21 cellular contexts compared by ENCODE assay signal in genomic region chr18:35826477-35826876, GRCh38.
A peak's percentile ranks its signal among the peaks of the same experiment; 100 is the strongest.
DNase-seq lines count a peak whose midpoint lies in the region; ATAC-seq, FAIRE-seq and TF ChIP-seq lines count a peak whose summit lies in the region.
"Had no signal": no experiment of that assay in that cellular context is flagged by ENCODE, and none has a peak within 500 bp of the region (broad histone marks: within the 10 kb centered on the region; RNA-seq: fewer than 3 reads in every experiment).

No MANE protein-coding gene starts in this region.

- DNase-seq in GM23338 (ENCODE audit: low spot score): no peak
- no peak for DNase-seq in H1 (ENCODE audit: low read depth in 1 of 2, low spot score in 2 of 2)
- DNase-seq in activated T-helper 1 cell treated with anti-CD3 and anti-CD28 coated beads, Interleukin-12 subunit alpha, Interleukin-12 subunit beta, Interleukin-2, Interleukin-4 antibody, amounts not matched to agents 30 ng/mL and 10 ng/mL and 1 ng/mL, durations not matched to agents 14 hours and 24 hours and 36 hours (ENCODE audit: low spot score): no peak
- DNase-seq in activated CD4-positive, alpha-beta memory T cell treated with anti-CD3 and anti-CD28 coated beads, Interleukin-2, amount 10 ng/mL, durations not matched to agents 7 days and 5 days: no peak
- DNase-seq: CD4-positive, alpha-beta memory T cell; DMS153; GDM1; GM23248; IMR-90; NCI-H1048; NCI-H2081; NCI-H510A treated with DMSO at 0.1 percent for 48 hours; NCI-H774; PC-3; RPMI8226; SJCRH30 had no signal

- peak overlapping the region; percentile 99 for H2BK5ac ChIP-seq in H1 (ENCODE audit: low read depth, low read length)

- POLR2A ChIA-PET in H1 (lab: Charles Lee; ENCODE audit: partially characterized antibody): interaction anchor here (0.8 to 4.2 kb wide), 5 partner anchors 9 to 28 kb away, joined by 3 to 54 read pairs (median 12); no protein-coding TSS in a partner anchor
- POLR2A ChIA-PET in activated CD4-positive, alpha-beta memory T cell treated with anti-CD3 and anti-CD28 coated beads, Interleukin-2, amount 10 ng/mL, durations not matched to agents 7 days and 5 days (lab: Charles Lee): no interaction called here

- H2BK12ac ChIP-seq in H1 (ENCODE audit: low read depth, low read length): peak overlapping the region; percentile 98

- H3K9me3 ChIP-seq in HUES64 (ENCODE audit: insufficient read depth, low read depth, low read length): peaks cover 8% of the 10 kb centered on the region
- peaks cover 15 to 20% of the 10 kb centered on the region in 2 experiments for H3K9me3 ChIP-seq in H1 (ENCODE audit: insufficient read depth in 2 of 2, low read depth in 1 of 2, low read length in 1 of 2)
- peaks cover 7% of the 10 kb centered on the region; the same call in 1 of the 2 replicates for H3K9me3 ChIP-seq in iPS-20b (ENCODE audit: insufficient read depth, low read depth, low read length)
- H3K9me3 ChIP-seq: SJCRH30 had no signal

- H4K8ac ChIP-seq in H1 (ENCODE audit: extremely low read depth, insufficient read depth, low read length): no peak overlapping the region

- no peak for TF ChIP-seq EP300 in H1 (IDR thresholded peaks at IDR 0.05; ENCODE audit: borderline replicate concordance in 1 of 2, low read depth in 2 of 2, low read length in 2 of 2)

- peak overlapping the region; percentile 99 for H4K5ac ChIP-seq in H1 (ENCODE audit: insufficient read length, low read depth, low read length)

- CTCF ChIA-PET in H1 (lab: Charles Lee; ENCODE audit: partially characterized antibody): interaction anchor here (0.6 to 3.2 kb wide), 7 partner anchors 9 to 115 kb away, joined by 3 to 21 read pairs (median 4); no protein-coding TSS in a partner anchor
- CTCF ChIA-PET in activated CD4-positive, alpha-beta memory T cell treated with anti-CD3 and anti-CD28 coated beads, Interleukin-2, amount 10 ng/mL, durations not matched to agents 7 days and 5 days (lab: Charles Lee): no interaction called here

- H4K91ac ChIP-seq in H1 (replicated peaks; ENCODE audit: insufficient read length, low read length): peak overlapping the region; percentile 99

- no peak overlapping the region for H2AFZ ChIP-seq in GM23338
- no peak overlapping the region for H2AFZ ChIP-seq in H1 (ENCODE audit: low read length)
- H2AFZ ChIP-seq: GM23248 had no signal

- no peak overlapping the region for H2BK15ac ChIP-seq in H1 (ENCODE audit: low read length)

- peak overlapping the region; percentile 99 for H3K18ac ChIP-seq in H1 (ENCODE audit: extremely low read depth, low read length)

- H2BK20ac ChIP-seq in H1 (ENCODE audit: low read length): peak overlapping the region; percentile 99

- intact Hi-C loops in activated T-helper 1 cell treated with anti-CD3 and anti-CD28 coated beads, Interleukin-12 subunit alpha, Interleukin-12 subunit beta, Interleukin-2, Interleukin-4 antibody, amounts not matched to agents 30 ng/mL and 10 ng/mL and 1 ng/mL, durations not matched to agents 14 hours and 24 hours and 36 hours (cut with micrococcal nuclease): no loop called here

- peaks cover 36% of the 10 kb centered on the region for H3K36me3 Mint-ChIP-seq in GM23338 (ENCODE audit: low read depth)
- H3K36me3 Mint-ChIP-seq in activated T-helper 1 cell treated with anti-CD3 and anti-CD28 coated beads, Interleukin-12 subunit alpha, Interleukin-12 subunit beta, Interleukin-2, Interleukin-4 antibody, amounts not matched to agents 30 ng/mL and 10 ng/mL and 1 ng/mL, durations not matched to agents 14 hours and 24 hours and 36 hours (ENCODE audit: low read depth): no peaks in the 10 kb centered on the region
- no peaks in the 10 kb centered on the region for H3K36me3 Mint-ChIP-seq in activated CD4-positive, alpha-beta memory T cell treated with anti-CD3 and anti-CD28 coated beads, Interleukin-2, amount 10 ng/mL, durations not matched to agents 7 days and 5 days (ENCODE audit: low read depth)
- H3K36me3 Mint-ChIP-seq: CD4-positive, alpha-beta memory T cell had no signal

- H3K36me3 ChIP-seq in GM23338 (ENCODE audit: insufficient read depth) (peaks cover 5% of the 10 kb centered on the region), HUES64 (ENCODE audit: insufficient read depth, low read length) (peaks cover 6% of the 10 kb centered on the region; the same call in 1 of the 2 replicates), H1 (ENCODE audit: control insufficient read depth in 2 of 4, insufficient read depth in 4 of 4, low read length in 3 of 4) (peaks cover 3 to 7% (median 5%) of the 10 kb centered on the region in 4 experiments; a peak in 4 of 8 replicates), iPS-20b (ENCODE audit: insufficient read depth, low read depth, low read length) (no peaks in the 10 kb centered on the region)
- H3K36me3 ChIP-seq: BLaER1, SJCRH30 had no signal

- no peak; the same call in 1 of the 3 replicates for ATAC-seq in GM23338
- ATAC-seq in HG03139 (IDR thresholded peaks at IDR 0.05; ENCODE audit: unreplicated experiment): no peak
- ATAC-seq: PC-3 had no signal

- TF ChIP-seq POLR2A in H1 (IDR thresholded peaks at IDR 0.05; ENCODE audit: control extremely low read depth in 1 of 2, low read depth in 2 of 2, low read length in 2 of 2): no peak

- H4K20me1 ChIP-seq in GM23338 (replicated peaks; ENCODE audit: insufficient read depth) (no peaks in the 10 kb centered on the region), H1 (replicated peaks in 1 of 2; ENCODE audit: control insufficient read depth in 1 of 2, insufficient read depth in 2 of 2, low read length in 2 of 2) (no peaks in the 10 kb centered on the region)
- H4K20me1 ChIP-seq: BLaER1 had no signal

- no peaks in the 10 kb centered on the region for H3K79me1 ChIP-seq in H1 (ENCODE audit: low read depth, low read length)

- H3K4me2 ChIP-seq in GM23338: no peak overlapping the region
- peak overlapping the region in 1 of 2 experiments; percentile 20; a peak in 2 of 4 replicates for H3K4me2 ChIP-seq in H1 (ENCODE audit: insufficient read depth in 1 of 2, low read depth in 2 of 2, low read length in 2 of 2)
- H3K4me2 ChIP-seq: BLaER1 had no signal

- H3K27ac ChIP-seq in GM23338 (ENCODE audit: low read depth): peak overlapping the region; percentile 85
- H3K27ac ChIP-seq in HUES64 (ENCODE audit: low read depth, low read length): peak overlapping the region; percentile 89
- H3K27ac ChIP-seq in H1 (ENCODE audit: low read depth, low read length): peak overlapping the region; percentile 83
- peak overlapping the region; percentile 88 for H3K27ac ChIP-seq in iPS-20b (ENCODE audit: low read length)
- H3K27ac ChIP-seq: BLaER1, GM23248, SJCRH30 had no signal

- H3K4me1 ChIP-seq in GM23338 (ENCODE audit: insufficient read depth): peaks cover 31% of the 10 kb centered on the region
- H3K4me1 ChIP-seq in HUES64 (ENCODE audit: insufficient read depth, low read length): peaks cover 32% of the 10 kb centered on the region
- peaks cover 10 to 29% (median 20%) of the 10 kb centered on the region in 4 experiments for H3K4me1 ChIP-seq in H1 (replicated peaks in 1 of 4; ENCODE audit: control insufficient read depth in 3 of 4, insufficient read depth in 4 of 4, low read length in 3 of 4)
- peaks cover 26% of the 10 kb centered on the region for H3K4me1 ChIP-seq in iPS-20b (ENCODE audit: insufficient read depth, low read length)
- H3K4me1 ChIP-seq: BLaER1, SJCRH30 had no signal

- peaks cover 45% of the 10 kb centered on the region for H3K4me1 Mint-ChIP-seq in GM23338
- no peaks in the 10 kb centered on the region for H3K4me1 Mint-ChIP-seq in activated T-helper 1 cell treated with anti-CD3 and anti-CD28 coated beads, Interleukin-12 subunit alpha, Interleukin-12 subunit beta, Interleukin-2, Interleukin-4 antibody, amounts not matched to agents 30 ng/mL and 10 ng/mL and 1 ng/mL, durations not matched to agents 14 hours and 24 hours and 36 hours (ENCODE audit: low read depth)
- no peaks in the 10 kb centered on the region for H3K4me1 Mint-ChIP-seq in activated CD4-positive, alpha-beta memory T cell treated with anti-CD3 and anti-CD28 coated beads, Interleukin-2, amount 10 ng/mL, durations not matched to agents 7 days and 5 days
- H3K4me1 Mint-ChIP-seq: CD4-positive, alpha-beta memory T cell had no signal

- H3F3A ChIP-seq in GM23338 (replicated peaks; ENCODE audit: low read depth): peaks cover 15% of the 10 kb centered on the region

- FAIRE-seq in H1 (lab: Jason Lieb, UNC): peak; percentile 28
- FAIRE-seq: GM19239 had no signal

- TF ChIP-seq CTCF in GM23338 (conservative IDR thresholded peaks at IDR 0.05; ENCODE audit: low read depth in 2 of 2) (no peak), H1 (IDR thresholded peaks at IDR 0.05; ENCODE audit: control extremely low read depth in 1 of 3, insufficient read depth in 1 of 3, low read depth in 1 of 3, low read length in 3 of 3) (no peak)

- no peak for TF ChIP-seq RAD21 in H1 (IDR thresholded peaks at IDR 0.05 in 1 of 2, conservative IDR thresholded peaks at IDR 0.05 in 1 of 2; ENCODE audit: low read depth in 2 of 2, low read length in 2 of 2)

- peak overlapping the region; percentile 67 for H2AK5ac ChIP-seq in H1 (ENCODE audit: low read depth, low read length)

- H3K79me2 ChIP-seq in GM23338 (replicated peaks; ENCODE audit: insufficient read depth) (no peaks in the 10 kb centered on the region), H1 (ENCODE audit: control insufficient read depth in 1 of 2, insufficient read depth in 2 of 2, low read length in 2 of 2) (no peaks in the 10 kb centered on the region)

- H3K27me3 Mint-ChIP-seq in GM23338 (ENCODE audit: insufficient read depth, low read depth, poor library complexity): peaks cover 8% of the 10 kb centered on the region
- H3K27me3 Mint-ChIP-seq in activated T-helper 1 cell treated with anti-CD3 and anti-CD28 coated beads, Interleukin-12 subunit alpha, Interleukin-12 subunit beta, Interleukin-2, Interleukin-4 antibody, amounts not matched to agents 30 ng/mL and 10 ng/mL and 1 ng/mL, durations not matched to agents 14 hours and 24 hours and 36 hours (ENCODE audit: insufficient read depth): no peaks in the 10 kb centered on the region
- H3K27me3 Mint-ChIP-seq in activated CD4-positive, alpha-beta memory T cell treated with anti-CD3 and anti-CD28 coated beads, Interleukin-2, amount 10 ng/mL, durations not matched to agents 7 days and 5 days: no peaks in the 10 kb centered on the region

- H3K9me3 Mint-ChIP-seq in GM23338: peaks cover 40% of the 10 kb centered on the region
- H3K9me3 Mint-ChIP-seq in activated T-helper 1 cell treated with anti-CD3 and anti-CD28 coated beads, Interleukin-12 subunit alpha, Interleukin-12 subunit beta, Interleukin-2, Interleukin-4 antibody, amounts not matched to agents 30 ng/mL and 10 ng/mL and 1 ng/mL, durations not matched to agents 14 hours and 24 hours and 36 hours: peaks cover 3% of the 10 kb centered on the region
- peaks cover 2% of the 10 kb centered on the region for H3K9me3 Mint-ChIP-seq in activated CD4-positive, alpha-beta memory T cell treated with anti-CD3 and anti-CD28 coated beads, Interleukin-2, amount 10 ng/mL, durations not matched to agents 7 days and 5 days

- peak overlapping the region; percentile 68 for H3K14ac ChIP-seq in H1 (ENCODE audit: insufficient read length)

- H3K27me3 ChIP-seq in GM23338 (ENCODE audit: insufficient read depth): no peaks in the 10 kb centered on the region
- H3K27me3 ChIP-seq in HUES64 (ENCODE audit: insufficient read depth, low read length): no peaks in the 10 kb centered on the region
- no peaks in the 10 kb centered on the region for H3K27me3 ChIP-seq in H1 (replicated peaks in 1 of 4; ENCODE audit: control insufficient read depth in 3 of 4, extremely low read depth in 1 of 4, insufficient read depth in 3 of 4, low read length in 3 of 4)
- H3K27me3 ChIP-seq in iPS-20b (ENCODE audit: insufficient read depth, low read length): no peaks in the 10 kb centered on the region
- H3K27me3 ChIP-seq: BLaER1, SJCRH30 had no signal

- H3K23ac ChIP-seq in H1 (ENCODE audit: insufficient read length): no peak overlapping the region

- H3K9ac ChIP-seq in HUES64 (ENCODE audit: low read depth, low read length): peak overlapping the region; percentile 25; the same call in 1 of the 2 replicates
- H3K9ac ChIP-seq in H1 (replicated peaks in 1 of 4; ENCODE audit: extremely low read depth in 1 of 4, low read depth in 3 of 4, low read length in 3 of 4): peak overlapping the region in 1 of 4 experiments; percentile 10; a peak in 2 of 7 replicates
- peak overlapping the region; percentile 58 for H3K9ac ChIP-seq in iPS-20b (ENCODE audit: low read depth, low read length)
- H3K9ac ChIP-seq: BLaER1, GM23248 had no signal

- H3K4me3 ChIP-seq in GM23338 (no peak overlapping the region), HUES64 (ENCODE audit: low read length) (no peak overlapping the region), H1 (ENCODE audit: extremely low read depth in 1 of 4, insufficient read depth in 2 of 4, low read depth in 3 of 4, low read length in 4 of 4) (peak overlapping the region in 1 of 4 experiments; percentile 15; a peak in 1 of 8 replicates), iPS-20b (ENCODE audit: low read length) (no peak overlapping the region; the same call in 1 of the 2 replicates)
- H3K4me3 ChIP-seq: BLaER1, GM23248, SJCRH30 had no signal

- H3K56ac ChIP-seq in H1 (replicated peaks; ENCODE audit: insufficient read length, low read depth, low read length): peak overlapping the region; percentile 35

- H2BK120ac ChIP-seq in H1 (replicated peaks; ENCODE audit: low read depth, low read length): peak overlapping the region; percentile 100

- peaks cover 16% of the 10 kb centered on the region for H3K9me2 ChIP-seq in GM23338 (ENCODE audit: insufficient read depth)

- H3K4ac ChIP-seq in H1 (replicated peaks; ENCODE audit: insufficient read length, low read depth, low read length): peak overlapping the region; percentile 99

- WGBS in HUES64: 67% methylated on average over 1 of the region's 1 CpG
- 79% methylated on average over 1 of the region's 1 CpG; no CpG with 5 or more reads in 1 of the 2 experiments for WGBS in H1 (ENCODE audit: extremely low coverage in 1 of 2, insufficient coverage in 1 of 2, insufficient read length in 1 of 2, insufficient replicate concordance in 2 of 2, low coverage in 1 of 2, low lambda C conversion rate in 2 of 2, missing lambda C conversion rate in 1 of 2), 2 experiments

- no peaks in the 10 kb centered on the region for H3K23me2 ChIP-seq in H1 (ENCODE audit: low read depth, low read length)

- H3K27ac Mint-ChIP-seq in GM23338: peak overlapping the region; percentile 99
- no peak overlapping the region for H3K27ac Mint-ChIP-seq in activated T-helper 1 cell treated with anti-CD3 and anti-CD28 coated beads, Interleukin-12 subunit alpha, Interleukin-12 subunit beta, Interleukin-2, Interleukin-4 antibody, amounts not matched to agents 30 ng/mL and 10 ng/mL and 1 ng/mL, durations not matched to agents 14 hours and 24 hours and 36 hours
- H3K27ac Mint-ChIP-seq in activated CD4-positive, alpha-beta memory T cell treated with anti-CD3 and anti-CD28 coated beads, Interleukin-2, amount 10 ng/mL, durations not matched to agents 7 days and 5 days: no peak overlapping the region
- H3K27ac Mint-ChIP-seq: CD4-positive, alpha-beta memory T cell had no signal

- H3K4me3 Mint-ChIP-seq in GM23338: no peak overlapping the region
- no peak overlapping the region for H3K4me3 Mint-ChIP-seq in activated T-helper 1 cell treated with anti-CD3 and anti-CD28 coated beads, Interleukin-12 subunit alpha, Interleukin-12 subunit beta, Interleukin-2, Interleukin-4 antibody, amounts not matched to agents 30 ng/mL and 10 ng/mL and 1 ng/mL, durations not matched to agents 14 hours and 24 hours and 36 hours
- no peak overlapping the region for H3K4me3 Mint-ChIP-seq in activated CD4-positive, alpha-beta memory T cell treated with anti-CD3 and anti-CD28 coated beads, Interleukin-2, amount 10 ng/mL, durations not matched to agents 7 days and 5 days
- H3K4me3 Mint-ChIP-seq: CD4-positive, alpha-beta memory T cell had no signal
